Comparison of ENCODE assay signal across 18 cellular contexts in the genomic region with DNA sequence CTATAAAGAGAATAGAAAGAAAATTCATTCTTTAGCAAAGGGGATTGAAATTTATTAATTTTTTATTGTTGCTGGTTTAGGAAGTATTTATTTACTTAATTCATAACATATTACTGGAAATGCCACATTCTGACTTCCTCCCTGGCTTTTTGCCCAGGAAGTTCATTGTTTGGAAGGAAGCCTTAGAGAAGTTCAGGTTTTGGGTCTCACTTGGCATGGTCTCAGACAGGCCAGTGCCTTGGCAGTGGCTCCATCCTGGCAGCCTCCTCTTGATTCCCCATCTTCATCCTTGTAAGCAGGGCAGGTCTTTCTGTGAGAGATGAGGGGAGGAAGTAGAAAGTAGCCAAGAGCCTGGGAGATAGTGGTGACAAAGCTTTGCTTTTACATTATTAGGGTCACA. TPM values are rescaled to one million over a fixed set of nuclear protein-coding genes. Genes with fewer than 3 reads are reported as not detected.
DNase-seq lines count a peak whose midpoint lies in the region; ATAC-seq, FAIRE-seq and TF ChIP-seq lines count a peak whose summit lies in the region.
"Had no signal": no experiment of that assay in that cellular context is flagged by ENCODE, and none has a peak within 500 bp of the region (broad histone marks: within the 10 kb centered on the region; RNA-seq: fewer than 3 reads in every experiment).

No MANE protein-coding gene starts in this region.

- no peak for TF ChIP-seq CTCF in LNCaP clone FGC (IDR thresholded peaks at IDR 0.05; ENCODE audit: control insufficient read depth, extremely low read depth, insufficient read depth)
- TF ChIP-seq CTCF in endothelial cell of umbilical vein (IDR thresholded peaks at IDR 0.05; ENCODE audit: extremely low read depth in 1 of 2, insufficient read depth in 1 of 2, low read depth in 1 of 2, low read length in 2 of 2) = no peak
- TF ChIP-seq CTCF in pancreas (IDR thresholded peaks at IDR 0.05) = no peak

- H4K20me1 ChIP-seq in endothelial cell of umbilical vein (replicated peaks; ENCODE audit: control insufficient read depth, extremely low read depth, insufficient read depth, low read length) = no peaks in the 10 kb centered on the region

- H3K4me3 Mint-ChIP-seq in activated naive CD8-positive, alpha-beta T cell treated with anti-CD3 and anti-CD28 coated beads, Interleukin-2, amount 50 U/mL, for 24 hours = no peak overlapping the region
- H3K4me3 Mint-ChIP-seq: activated CD4-positive, alpha-beta memory T cell treated with anti-CD3 and anti-CD28 coated beads for 36 hours; activated naive CD4-positive, alpha-beta T cell treated with anti-CD3 and anti-CD28 coated beads, Interleukin-2, amount 50 U/mL, for 24 hours; activated T-cell treated with anti-CD3 and anti-CD28 coated beads, Interleukin-2, amount 50 U/mL, for 4 hours; immature natural killer cell had no signal

- H3K36me3 ChIP-seq in endothelial cell of umbilical vein (ENCODE audit: control insufficient read depth in 2 of 2, extremely low read depth in 1 of 2, insufficient read depth in 2 of 2, low read length in 2 of 2) (no peaks in the 10 kb centered on the region), pancreas (no peaks in the 10 kb centered on the region)
- H3K36me3 ChIP-seq: heart left ventricle, WERI-Rb-1 had no signal

- H3K9me3 ChIP-seq in endothelial cell of umbilical vein (replicated peaks; ENCODE audit: control insufficient read depth, insufficient read depth, low read length) (no peaks in the 10 kb centered on the region), pancreas (no peaks in the 10 kb centered on the region)
- H3K9me3 ChIP-seq: heart left ventricle had no signal

- no peak overlapping the region for H3K27ac Mint-ChIP-seq in activated naive CD8-positive, alpha-beta T cell treated with anti-CD3 and anti-CD28 coated beads, Interleukin-2, amount 50 U/mL, for 24 hours
- H3K27ac Mint-ChIP-seq: activated CD4-positive, alpha-beta memory T cell treated with anti-CD3 and anti-CD28 coated beads for 36 hours; activated naive CD4-positive, alpha-beta T cell treated with anti-CD3 and anti-CD28 coated beads, Interleukin-2, amount 50 U/mL, for 24 hours; immature natural killer cell had no signal

- no peak overlapping the region for H3K9ac ChIP-seq in endothelial cell of umbilical vein (replicated peaks; ENCODE audit: extremely low read depth, insufficient read depth, low read length)

- dilution Hi-C loops in endothelial cell of umbilical vein (cut with MboI; ENCODE audit: extremely low pct_ligation_motif_present, low sequenced_read_pairs) = no loop called here

- DNase-seq in CD1c-positive myeloid dendritic cell (ENCODE audit: extremely low spot score) = peak; percentile 18
- peak; percentile 6 for DNase-seq in LNCaP clone FGC (ENCODE audit: low read depth)
- peak; percentile 79 for DNase-seq in endothelial cell of umbilical vein (ENCODE audit: low read depth, low spot score)
- DNase-seq in pancreas = peak in 2 of 6 donors; percentile 26 to 40
- DNase-seq in HCEC 1CT = no peak
- DNase-seq in HUDEP-2 (lab: John Stamatoyannopoulos, UW; ENCODE audit: unreplicated experiment in 76 of 76) = no peak
- DNase-seq in activated naive CD8-positive, alpha-beta T cell treated with anti-CD3 and anti-CD28 coated beads, Interleukin-2, amount 50 U/mL, for 24 hours = no peak
- DNase-seq: activated CD4-positive, alpha-beta memory T cell treated with anti-CD3 and anti-CD28 coated beads for 36 hours; activated T-cell treated with anti-CD3 and anti-CD28 coated beads, Interleukin-2, amount 50 U/mL, for 4 hours; heart left ventricle; NCI-H2081 treated with DMSO at 0.1 percent for 48 hours; NCI-H524; stimulated activated CD4-positive, alpha-beta T cell treated with anti-CD3 and anti-CD28 coated beads, Interleukin-2, amount 100 ng/mL, for 24 hours; WERI-Rb-1 had no signal

- H2AFZ ChIP-seq in endothelial cell of umbilical vein (ENCODE audit: low read depth, low read length) = no peak overlapping the region

- no peak overlapping the region for H3K4me3 ChIP-seq in LNCaP clone FGC (ENCODE audit: low read depth, low read length)
- H3K4me3 ChIP-seq in endothelial cell of umbilical vein (replicated peaks in 1 of 3; ENCODE audit: insufficient read depth in 1 of 3, low read depth in 1 of 3, low read length in 3 of 3) = no peak overlapping the region
- no peak overlapping the region for H3K4me3 ChIP-seq in pancreas
- H3K4me3 ChIP-seq: heart left ventricle had no signal

- peak; percentile 38 to 88 (median 56) for ATAC-seq in pancreas
- no peak for ATAC-seq in activated naive CD8-positive, alpha-beta T cell treated with anti-CD3 and anti-CD28 coated beads, Interleukin-2, amount 50 U/mL, for 24 hours

- intact Hi-C loops in endothelial cell of umbilical vein (cut with micrococcal nuclease) = loop anchor here (1.0 to 5.0 kb wide), 3 partner anchors 75 to 404 kb away; no protein-coding TSS in a partner anchor
- intact Hi-C loops in pancreas (cut with DNase I) = no loop called here

- no peak for TF ChIP-seq POLR2A in endothelial cell of umbilical vein (IDR thresholded peaks at IDR 0.05; ENCODE audit: low read depth, low read length)

- no peak overlapping the region for H3K27ac ChIP-seq in endothelial cell of umbilical vein (ENCODE audit: insufficient read depth, low read depth, low read length)
- peak overlapping the region in 1 of 4 donors; percentile 55 for H3K27ac ChIP-seq in pancreas
- H3K27ac ChIP-seq: WERI-Rb-1 had no signal

- CTCF ChIA-PET in endothelial cell of umbilical vein (lab: Charles Lee) = interaction anchor here (1.1 kb wide), 1 partner anchor 341 kb away, joined by 4 read pairs; no protein-coding TSS in a partner anchor

- H3K79me2 ChIP-seq in endothelial cell of umbilical vein (ENCODE audit: control insufficient read depth, insufficient read depth, low read length) = no peaks in the 10 kb centered on the region

- H3K4me1 ChIP-seq in endothelial cell of umbilical vein (ENCODE audit: control insufficient read depth, extremely low read depth, insufficient read depth, low read length) (peaks cover 23% of the 10 kb centered on the region), pancreas (peaks cover 0 to 13% (median 6%) of the 10 kb centered on the region in 3 donors)

- POLR2A ChIA-PET in endothelial cell of umbilical vein (lab: Charles Lee) = no interaction called here

- FAIRE-seq in endothelial cell of umbilical vein (lab: Jason Lieb, UNC) (peak; percentile 21), pancreas (lab: Jason Lieb, UNC) (no peak)
- FAIRE-seq: bronchial epithelial cell, urothelium cell line had no signal

- H3K27me3 Mint-ChIP-seq in activated naive CD8-positive, alpha-beta T cell treated with anti-CD3 and anti-CD28 coated beads, Interleukin-2, amount 50 U/mL, for 24 hours = peaks cover 1% of the 10 kb centered on the region
- H3K27me3 Mint-ChIP-seq: activated CD4-positive, alpha-beta memory T cell treated with anti-CD3 and anti-CD28 coated beads for 36 hours; activated naive CD4-positive, alpha-beta T cell treated with anti-CD3 and anti-CD28 coated beads, Interleukin-2, amount 50 U/mL, for 24 hours had no signal

- no peaks in the 10 kb centered on the region for H3K4me1 Mint-ChIP-seq in activated naive CD8-positive, alpha-beta T cell treated with anti-CD3 and anti-CD28 coated beads, Interleukin-2, amount 50 U/mL, for 24 hours
- H3K4me1 Mint-ChIP-seq: activated naive CD4-positive, alpha-beta T cell treated with anti-CD3 and anti-CD28 coated beads, Interleukin-2, amount 50 U/mL, for 24 hours; immature natural killer cell had no signal

- H3K36me3 Mint-ChIP-seq in activated naive CD8-positive, alpha-beta T cell treated with anti-CD3 and anti-CD28 coated beads, Interleukin-2, amount 50 U/mL, for 24 hours (ENCODE audit: low read depth) = peaks cover 1% of the 10 kb centered on the region

- no peaks in the 10 kb centered on the region for H3K27me3 ChIP-seq in endothelial cell of umbilical vein (ENCODE audit: control insufficient read depth in 2 of 2, insufficient read depth in 2 of 2, low read length in 2 of 2)
- no peaks in the 10 kb centered on the region for H3K27me3 ChIP-seq in pancreas
- H3K27me3 ChIP-seq: heart left ventricle had no signal

- no TSS peak for BruUV-seq in endothelial cell of umbilical vein (replicated peaks; lab: Mats Ljungman, UMichigan)

- H3K9me3 Mint-ChIP-seq in activated naive CD8-positive, alpha-beta T cell treated with anti-CD3 and anti-CD28 coated beads, Interleukin-2, amount 50 U/mL, for 24 hours = no peaks in the 10 kb centered on the region
- H3K9me3 Mint-ChIP-seq: activated CD4-positive, alpha-beta memory T cell treated with anti-CD3 and anti-CD28 coated beads for 36 hours; activated naive CD4-positive, alpha-beta T cell treated with anti-CD3 and anti-CD28 coated beads, Interleukin-2, amount 50 U/mL, for 24 hours; activated T-cell treated with anti-CD3 and anti-CD28 coated beads, Interleukin-2, amount 50 U/mL, for 4 hours; immature natural killer cell had no signal

- peak overlapping the region; percentile 67 for H3K4me2 ChIP-seq in endothelial cell of umbilical vein (ENCODE audit: insufficient read depth, low read length)

- H3K9me1 ChIP-seq in endothelial cell of umbilical vein (replicated peaks; ENCODE audit: control insufficient read depth, extremely low read depth, insufficient read depth, low read length) = no peaks in the 10 kb centered on the region

TF ChIP-seq in endothelial cell of umbilical vein, 7 proteins besides CTCF, POLR2A, EP300 and RAD21 (continues in another document):
- TF ChIP-seq GATA2 (IDR thresholded peaks at IDR 0.05; ENCODE audit: insufficient read depth, insufficient read length, low read depth, low read length) = no peak
- no peak for TF ChIP-seq POLR2AphosphoS5 (IDR thresholded peaks at IDR 0.05; ENCODE audit: insufficient read depth, low read depth, low read length)
- TF ChIP-seq MYC (IDR thresholded peaks at IDR 0.05; ENCODE audit: low read depth, low read length) = no peak
- no peak for TF ChIP-seq JUN (IDR thresholded peaks at IDR 0.05; ENCODE audit: borderline replicate concordance, insufficient read depth, insufficient read length, low read depth)
- no peak for TF ChIP-seq FOS (IDR thresholded peaks at IDR 0.05; ENCODE audit: borderline replicate concordance, insufficient read depth, low read length)
- no peak for TF ChIP-seq EZH2 (IDR thresholded peaks at IDR 0.05; ENCODE audit: borderline replicate concordance, low read depth, low read length, severe bottlenecking)

RNA-seq across cellular contexts. Expression of a gene that starts 50.5 kb away (rescaled TPM):
- total RNA-seq in endothelial cell of umbilical vein = 3.0 and 3.1 TPM in 2 replicates
- polyA plus RNA-seq in endothelial cell of umbilical vein = 3.1 TPM in 2 replicates
- polyA plus RNA-seq in endothelial cell of umbilical vein (2011; cell fraction: cytosol; rRNA removed) = 2.3 TPM in 2 replicates
- polyA plus RNA-seq in endothelial cell of umbilical vein (2011; cell fraction: nucleus; rRNA removed) = 10.9 and 17.8 TPM in 2 replicates
- polyA plus RNA-seq in endothelial cell of umbilical vein (2012) = 2.5 and 3.3 TPM in 2 replicates
- 7.6 and 8.8 TPM in 2 replicates for polyA minus RNA-seq in endothelial cell of umbilical vein
- 2.7 TPM for polyA minus RNA-seq in endothelial cell of umbilical vein (2011; cell fraction: cytosol; rRNA and poly(A)+ RNA removed)
- polyA minus RNA-seq in endothelial cell of umbilical vein (2011; cell fraction: nucleus; rRNA and poly(A)+ RNA removed) = 20.6 and 21.8 TPM in 2 replicates
- 1 to 10 TPM in 5 of 6 donors, under 1 TPM in 1; 0.44 to 3.6 (median 1.3) TPM for total RNA-seq in pancreas
- polyA plus RNA-seq in pancreas = 1 to 10 TPM; 3.7 to 4.0 TPM

Comparison
In these comparisons a context has a peak if more than half of its experiments do, and no peak if none do; other contexts are left out.
1. DNase-seq: peak in CD1c-positive myeloid dendritic cell (single experiment), LNCaP clone FGC (single experiment) and endothelial cell of umbilical vein (single experiment); none in HCEC 1CT (single experiment), HUDEP-2 (0 of 76) and activated naive CD8-positive, alpha-beta T cell treated with anti-CD3 and anti-CD28 coated beads, Interleukin-2, amount 50 U/mL, for 24 hours (single experiment).